Comparison of ENCODE assay signal across 9 cellular contexts in the genomic region with DNA sequence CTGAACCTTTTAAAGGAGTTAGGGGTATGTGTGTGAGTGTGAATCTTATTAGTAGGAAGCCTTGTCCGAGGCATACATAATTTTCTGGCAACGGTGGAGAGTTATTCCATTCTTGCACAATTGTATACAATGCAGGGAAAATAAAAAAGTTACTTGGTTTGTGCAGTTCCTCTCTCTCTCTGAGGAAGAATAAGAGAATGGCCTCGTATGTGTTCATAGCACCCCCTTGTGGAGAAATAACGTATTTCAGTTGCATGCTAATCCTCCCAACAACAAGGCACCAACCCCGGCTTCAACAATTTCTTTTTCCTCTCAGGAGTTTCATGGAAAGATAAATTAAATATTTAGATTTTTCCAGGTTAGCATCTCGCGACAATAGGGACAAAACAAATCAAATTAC. TPM values are rescaled to one million over a fixed set of nuclear protein-coding genes. Genes with fewer than 3 reads are reported as not detected.
DNase-seq lines count a peak whose midpoint lies in the region; ATAC-seq and TF ChIP-seq lines count a peak whose summit lies in the region.
"Had no signal": no experiment of that assay in that cellular context is flagged by ENCODE, and none has a peak within 500 bp of the region (broad histone marks: within the 10 kb centered on the region; RNA-seq: fewer than 3 reads in every experiment).

No MANE protein-coding gene starts in this region.

- no peak overlapping the region for H3K27ac ChIP-seq in stomach

- no peaks in the 10 kb centered on the region for H3K4me1 ChIP-seq in stomach

- TF ChIP-seq CTCF in stomach (IDR thresholded peaks at IDR 0.05), result peak in 4 of 7 experiments; percentile 56 to 76 (median 68)

- POLR2A ChIA-PET in activated CD8-positive, alpha-beta T cell treated with anti-CD3 and anti-CD28 coated beads, Interleukin-2, amount 10 ng/mL, durations not matched to agents 7 days and 5 days (lab: Charles Lee), result no interaction called here

- no peaks in the 10 kb centered on the region for H3K9me3 Mint-ChIP-seq in activated CD8-positive, alpha-beta T cell treated with anti-CD3 and anti-CD28 coated beads, Interleukin-2, amount 10 ng/mL, durations not matched to agents 7 days and 5 days (ENCODE audit: insufficient read depth)
- H3K9me3 Mint-ChIP-seq: activated naive CD4-positive, alpha-beta T cell treated with anti-CD3 and anti-CD28 coated beads, Interleukin-2, amount 50 U/mL, for 24 hours had no signal

- H3K36me3 ChIP-seq in stomach, result no peaks in the 10 kb centered on the region

- no peaks in the 10 kb centered on the region for H3K27me3 ChIP-seq in stomach

- H3K9me3 ChIP-seq in stomach, result no peaks in the 10 kb centered on the region

- 2 to 4% (median 2%) methylated on average over 7 of the region's 7 CpGs for WGBS in stomach, 5 donors

- H3K36me3 Mint-ChIP-seq in activated CD8-positive, alpha-beta T cell treated with anti-CD3 and anti-CD28 coated beads, Interleukin-2, amount 10 ng/mL, durations not matched to agents 7 days and 5 days (ENCODE audit: low read depth), result no peaks in the 10 kb centered on the region
- H3K36me3 Mint-ChIP-seq: activated naive CD4-positive, alpha-beta T cell treated with anti-CD3 and anti-CD28 coated beads, Interleukin-2, amount 50 U/mL, for 24 hours had no signal

- peak; percentile 60 for ATAC-seq in GM19452 (IDR thresholded peaks at IDR 0.05; ENCODE audit: unreplicated experiment)
- ATAC-seq in activated CD8-positive, alpha-beta T cell treated with anti-CD3 and anti-CD28 coated beads, Interleukin-2, amount 10 ng/mL, durations not matched to agents 7 days and 5 days, result no peak

- no peak overlapping the region for H3K4me3 ChIP-seq in stomach

- intact Hi-C loops in stomach (cut with DNase I; ENCODE audit: low total_unique reads), result loop anchor here (10.0 kb wide), 2 partner anchors 550 to 620 kb away; no protein-coding TSS in a partner anchor

- H3K4me1 Mint-ChIP-seq in activated CD8-positive, alpha-beta T cell treated with anti-CD3 and anti-CD28 coated beads, Interleukin-2, amount 10 ng/mL, durations not matched to agents 7 days and 5 days (ENCODE audit: low read depth), result no peaks in the 10 kb centered on the region
- H3K4me1 Mint-ChIP-seq: activated naive CD4-positive, alpha-beta T cell treated with anti-CD3 and anti-CD28 coated beads, Interleukin-2, amount 50 U/mL, for 24 hours had no signal

- no peak for TF ChIP-seq POLR2A in stomach (IDR thresholded peaks at IDR 0.05)

- DNase-seq in NCI-H345 (lab: John Stamatoyannopoulos, UW) (peak; percentile 9), NCI-H345 treated with DMSO at 0.1 percent for 48 hours (lab: John Stamatoyannopoulos, UW; ENCODE audit: unreplicated experiment) (no peak), KG1 (lab: John Stamatoyannopoulos, UW) (peak; percentile 1), iPS-NIHi11 (ENCODE audit: low spot score) (peak; percentile 29), stomach (no peak)
- DNase-seq in activated CD8-positive, alpha-beta T cell treated with anti-CD3 and anti-CD28 coated beads, Interleukin-2, amount 10 ng/mL, durations not matched to agents 7 days and 5 days, result peak; percentile 21
- DNase-seq in activated naive CD4-positive, alpha-beta T cell (lab: John Stamatoyannopoulos, UW), result no peak

- no peak for TF ChIP-seq EP300 in stomach (IDR thresholded peaks at IDR 0.05)

- no peak overlapping the region for H3K4me3 Mint-ChIP-seq in activated CD8-positive, alpha-beta T cell treated with anti-CD3 and anti-CD28 coated beads, Interleukin-2, amount 10 ng/mL, durations not matched to agents 7 days and 5 days
- H3K4me3 Mint-ChIP-seq: activated naive CD4-positive, alpha-beta T cell treated with anti-CD3 and anti-CD28 coated beads, Interleukin-2, amount 50 U/mL, for 24 hours had no signal

- H3K27ac Mint-ChIP-seq in activated CD8-positive, alpha-beta T cell treated with anti-CD3 and anti-CD28 coated beads, Interleukin-2, amount 10 ng/mL, durations not matched to agents 7 days and 5 days, result no peak overlapping the region
- H3K27ac Mint-ChIP-seq: activated naive CD4-positive, alpha-beta T cell treated with anti-CD3 and anti-CD28 coated beads, Interleukin-2, amount 50 U/mL, for 24 hours had no signal

- H3K27me3 Mint-ChIP-seq in activated CD8-positive, alpha-beta T cell treated with anti-CD3 and anti-CD28 coated beads, Interleukin-2, amount 10 ng/mL, durations not matched to agents 7 days and 5 days (ENCODE audit: low read depth), result no peaks in the 10 kb centered on the region

- CTCF ChIA-PET in activated CD8-positive, alpha-beta T cell treated with anti-CD3 and anti-CD28 coated beads, Interleukin-2, amount 10 ng/mL, durations not matched to agents 7 days and 5 days (lab: Charles Lee), result no interaction called here

RNA-seq across cellular contexts. Expression of a gene that starts 33.7 kb away (rescaled TPM):
- total RNA-seq in activated CD8-positive, alpha-beta T cell treated with anti-CD3 and anti-CD28 coated beads, Interleukin-2, amount 10 ng/mL, durations not matched to agents 7 days and 5 days, result not detected
- total RNA-seq in stomach, result 10 to 100 TPM in 2 of 5 donors, 1 to 10 TPM in 1, under 1 TPM in 1, not detected in 1; 0.58 to 24.8 (median 7.7) TPM
- polyA plus RNA-seq in stomach, result 10 to 100 TPM in 1 of 3 donors, 1 to 10 TPM in 2; 3.4 to 11.2 (median 9.7) TPM

Comparison
In these comparisons a context has a peak if more than half of its experiments do, and no peak if none do; other contexts are left out.
1. DNase-seq: peak in NCI-H345 (single experiment), KG1 (single experiment), activated CD8-positive, alpha-beta T cell treated with anti-CD3 and anti-CD28 coated beads, Interleukin-2, amount 10 ng/mL, durations not matched to agents 7 days and 5 days (single experiment) and iPS-NIHi11 (single experiment); none in NCI-H345 treated with DMSO at 0.1 percent for 48 hours (single experiment), stomach (single experiment) and activated naive CD4-positive, alpha-beta T cell (0 of 4).